ENCODE assay signal across 17 cellular contexts in genomic region chr4:40452490-40452813, GRCh38.
DNase-seq lines count a peak whose midpoint lies in the region; ATAC-seq and TF ChIP-seq lines count a peak whose summit lies in the region.
"Had no signal": no experiment of that assay in that cellular context is flagged by ENCODE, and none has a peak within 500 bp of the region (broad histone marks: within the 10 kb centered on the region; RNA-seq: fewer than 3 reads in every experiment).

No MANE protein-coding gene starts in this region.

- intact Hi-C loops in spleen (cut with DNase I; ENCODE audit: low total_unique reads) = no loop called here

- 73 to 86% (median 78%) methylated on average over 6 of the region's 6 CpGs for WGBS in spleen, 5 donors

- peak overlapping the region in 1 of 8 donors; percentile 1 for H3K4me3 ChIP-seq in spleen
- H3K4me3 ChIP-seq: gastrocnemius medialis had no signal

- ATAC-seq in activated T-helper 17 cell treated with anti-CD3 and anti-CD28 coated beads, Interleukin-2, amount 50 U/mL, for 72 hours (replicated peaks) = no peak
- ATAC-seq in HG03139 (IDR thresholded peaks at IDR 0.05; ENCODE audit: unreplicated experiment) = no peak
- ATAC-seq in HG03469 (IDR thresholded peaks at IDR 0.05; ENCODE audit: unreplicated experiment) = no peak
- ATAC-seq: gastrocnemius medialis, PC-3 had no signal

- H3K4me1 Mint-ChIP-seq in HFFc6 (ENCODE audit: low read depth) = peaks cover 17% of the 10 kb centered on the region; the same call in 1 of the 2 replicates
- H3K4me1 Mint-ChIP-seq in activated T-helper 17 cell treated with anti-CD3 and anti-CD28 coated beads, Interleukin-2, amount 50 U/mL, for 72 hours = peaks cover 7% of the 10 kb centered on the region

- peak overlapping the region; percentile 73; the same call in 1 of the 2 replicates for H3K4me3 Mint-ChIP-seq in HFFc6
- H3K4me3 Mint-ChIP-seq in activated T-helper 17 cell treated with anti-CD3 and anti-CD28 coated beads, Interleukin-2, amount 50 U/mL, for 72 hours = peak overlapping the region; percentile 1
- H3K4me3 Mint-ChIP-seq: activated T-cell treated with anti-CD3 and anti-CD28 coated beads, Interleukin-2, amount 50 U/mL, for 24 hours had no signal

- no peak overlapping the region for H3K27ac Mint-ChIP-seq in HFFc6
- no peak overlapping the region for H3K27ac Mint-ChIP-seq in activated T-helper 17 cell treated with anti-CD3 and anti-CD28 coated beads, Interleukin-2, amount 50 U/mL, for 72 hours
- H3K27ac Mint-ChIP-seq: activated T-cell treated with anti-CD3 and anti-CD28 coated beads, Interleukin-2, amount 50 U/mL, for 24 hours had no signal

- peaks cover 0 to 22% (median 2%) of the 10 kb centered on the region in 6 donors for H3K36me3 ChIP-seq in spleen
- H3K36me3 ChIP-seq: gastrocnemius medialis had no signal

- no peaks in the 10 kb centered on the region; the same call in 1 of the 2 replicates for H3K27me3 Mint-ChIP-seq in HFFc6 (ENCODE audit: insufficient read depth)
- H3K27me3 Mint-ChIP-seq in activated T-helper 17 cell treated with anti-CD3 and anti-CD28 coated beads, Interleukin-2, amount 50 U/mL, for 72 hours = no peaks in the 10 kb centered on the region
- H3K27me3 Mint-ChIP-seq: activated T-cell treated with anti-CD3 and anti-CD28 coated beads, Interleukin-2, amount 50 U/mL, for 24 hours had no signal

- no peak for TF ChIP-seq CTCF in HFFc6 (IDR thresholded peaks at IDR 0.05)
- TF ChIP-seq CTCF in spleen (IDR thresholded peaks at IDR 0.05 in 8 of 11, conservative IDR thresholded peaks at IDR 0.05 in 3 of 11) = no peak

- H3K4me1 ChIP-seq in spleen = peaks cover 0 to 47% (median 17%) of the 10 kb centered on the region in 6 donors
- H3K4me1 ChIP-seq: gastrocnemius medialis had no signal

- TF ChIP-seq POLR2A in spleen (IDR thresholded peaks at IDR 0.05) = no peak

- H3K9me3 Mint-ChIP-seq in HFFc6 = no peaks in the 10 kb centered on the region
- no peaks in the 10 kb centered on the region for H3K9me3 Mint-ChIP-seq in activated T-helper 17 cell treated with anti-CD3 and anti-CD28 coated beads, Interleukin-2, amount 50 U/mL, for 72 hours
- H3K9me3 Mint-ChIP-seq: activated T-cell treated with anti-CD3 and anti-CD28 coated beads, Interleukin-2, amount 50 U/mL, for 24 hours had no signal

- H3K36me3 Mint-ChIP-seq in HFFc6 (ENCODE audit: low read depth) = no peaks in the 10 kb centered on the region
- H3K36me3 Mint-ChIP-seq in activated T-helper 17 cell treated with anti-CD3 and anti-CD28 coated beads, Interleukin-2, amount 50 U/mL, for 72 hours (ENCODE audit: low read depth) = no peaks in the 10 kb centered on the region

- no peaks in the 10 kb centered on the region for H3K27me3 ChIP-seq in spleen (replicated peaks in 1 of 7)
- H3K27me3 ChIP-seq: gastrocnemius medialis had no signal

- peak; percentile 44 for DNase-seq in DMS53 (lab: John Stamatoyannopoulos, UW)
- no peak for DNase-seq in DMS53 treated with DMSO at 0.1 percent for 48 hours (lab: John Stamatoyannopoulos, UW; ENCODE audit: unreplicated experiment)
- DNase-seq in HFFc6 = no peak
- DNase-seq in spleen = no peak
- no peak for DNase-seq in NCI-H510A treated with DMSO at 0.1 percent for 48 hours (lab: John Stamatoyannopoulos, UW)
- DNase-seq: activated T-cell treated with anti-CD3 and anti-CD28 coated beads, Interleukin-2, amount 50 U/mL, for 24 hours; caudate nucleus; DMS79 treated with DMSO at 0.1 percent for 48 hours; gastrocnemius medialis; NCI-H1930; PC-3; posterior cingulate gyrus; stimulated activated CD4-positive, alpha-beta T cell treated with anti-CD3 and anti-CD28 coated beads, Interleukin-4, amount 100 ng/mL, for 4 hours; substantia nigra had no signal

- H3K9me3 ChIP-seq in spleen = no peaks in the 10 kb centered on the region
- H3K9me3 ChIP-seq: gastrocnemius medialis had no signal

- H3K27ac ChIP-seq in spleen = peak overlapping the region in 5 of 8 donors; percentile 10 to 63 (median 31)
- H3K27ac ChIP-seq: gastrocnemius medialis had no signal
